19 cellular contexts compared by ENCODE assay signal in the genomic region with DNA sequence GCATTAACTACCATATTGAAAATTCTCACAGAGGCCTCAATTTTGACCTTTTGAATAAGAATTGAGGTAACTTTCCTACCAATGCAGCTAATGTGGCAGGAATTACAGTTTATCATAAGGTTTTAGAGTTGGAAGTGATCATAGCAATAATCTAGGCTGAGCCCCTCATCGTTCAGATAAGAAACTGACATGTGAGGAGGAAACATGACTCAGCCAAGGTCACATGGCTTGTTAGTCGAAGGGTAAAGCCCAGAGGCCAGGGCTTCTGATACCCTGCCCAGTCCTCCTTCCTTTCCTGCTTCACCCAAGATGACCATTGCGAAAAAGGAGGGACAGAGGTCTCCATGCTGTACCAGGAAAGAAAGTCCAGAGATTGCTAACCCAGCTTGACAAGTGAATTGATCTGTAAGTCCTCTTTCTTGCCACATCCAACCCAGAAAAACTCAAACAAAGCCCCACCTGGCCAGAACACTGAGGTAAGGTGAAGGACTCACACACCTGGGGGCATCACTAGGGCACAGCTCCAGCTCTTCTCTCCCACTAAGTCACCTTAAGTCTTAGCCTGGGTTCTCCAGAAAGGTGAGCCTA.
"Had no signal": no experiment of that assay in that cellular context is flagged by ENCODE, and none has a peak within 500 bp of the region (broad histone marks: within the 10 kb centered on the region; RNA-seq: fewer than 3 reads in every experiment).

No MANE protein-coding gene starts in this region.

- H3K27me3 Mint-ChIP-seq: activated CD4-positive, alpha-beta T cell treated with anti-CD3 and anti-CD28 coated beads, Interleukin-2, amount 10 ng/mL, durations not matched to agents 7 days and 5 days had no signal

- H3K79me2 ChIP-seq: parathyroid adenoma had no signal

- FAIRE-seq: kidney, TTC549 had no signal

- H3K4me3 Mint-ChIP-seq: activated CD4-positive, alpha-beta T cell treated with anti-CD3 and anti-CD28 coated beads, Interleukin-2, amount 10 ng/mL, durations not matched to agents 7 days and 5 days; activated naive CD8-positive, alpha-beta T cell; brain; dendritic cell treated with granulocyte-macrophage colony-stimulating factor and Interleukin-4, amounts not matched to agents 40 ng/mL and 50 ng/mL, for 4 days; naive thymus-derived CD4-positive, alpha-beta T cell; stimulated activated effector memory CD8-positive, alpha-beta T cell treated with anti-CD3 and anti-CD28 coated beads, Interleukin-12 subunit alpha, Interleukin-12 subunit beta, amount 100 ng/mL, for 72 hours had no signal

- H3K27ac ChIP-seq: left lung, neutrophil, parathyroid adenoma had no signal

- H3K36me3 Mint-ChIP-seq: activated naive CD8-positive, alpha-beta T cell; brain; naive thymus-derived CD4-positive, alpha-beta T cell; stimulated activated effector memory CD8-positive, alpha-beta T cell treated with anti-CD3 and anti-CD28 coated beads, Interleukin-12 subunit alpha, Interleukin-12 subunit beta, amount 100 ng/mL, for 72 hours had no signal

- H3K9me3 ChIP-seq: left lung, mucosa of descending colon, neutrophil had no signal

- ATAC-seq: left lung; mucosa of descending colon; naive thymus-derived CD4-positive, alpha-beta T cell; stimulated activated effector memory CD8-positive, alpha-beta T cell treated with anti-CD3 and anti-CD28 coated beads, Interleukin-12 subunit alpha, Interleukin-12 subunit beta, amount 100 ng/mL, for 72 hours had no signal

- H3K4me3 ChIP-seq: left lung, mucosa of descending colon had no signal

- H2AFZ ChIP-seq: parathyroid adenoma had no signal

- H3K4me1 Mint-ChIP-seq: activated CD4-positive, alpha-beta T cell treated with anti-CD3 and anti-CD28 coated beads, Interleukin-2, amount 10 ng/mL, durations not matched to agents 7 days and 5 days; naive thymus-derived CD4-positive, alpha-beta T cell; stimulated activated effector memory CD8-positive, alpha-beta T cell treated with anti-CD3 and anti-CD28 coated beads, Interleukin-12 subunit alpha, Interleukin-12 subunit beta, amount 100 ng/mL, for 72 hours had no signal

- H3K4me1 ChIP-seq: left lung, parathyroid adenoma had no signal

- H3K27me3 ChIP-seq: left lung, neutrophil had no signal

- H3K27ac Mint-ChIP-seq: activated CD4-positive, alpha-beta T cell treated with anti-CD3 and anti-CD28 coated beads, Interleukin-2, amount 10 ng/mL, durations not matched to agents 7 days and 5 days; activated naive CD8-positive, alpha-beta T cell; brain; dendritic cell treated with granulocyte-macrophage colony-stimulating factor and Interleukin-4, amounts not matched to agents 40 ng/mL and 50 ng/mL, for 4 days; naive thymus-derived CD4-positive, alpha-beta T cell; stimulated activated effector memory CD8-positive, alpha-beta T cell treated with anti-CD3 and anti-CD28 coated beads, Interleukin-12 subunit alpha, Interleukin-12 subunit beta, amount 100 ng/mL, for 72 hours had no signal

- H3K9ac ChIP-seq: parathyroid adenoma had no signal

- DNase-seq: activated CD4-positive, alpha-beta T cell treated with anti-CD3 and anti-CD28 coated beads, Interleukin-2, amount 10 ng/mL, durations not matched to agents 7 days and 5 days; activated CD4-positive, CD25-positive, alpha-beta regulatory T cell; activated CD8-positive, alpha-beta memory T cell treated with anti-CD3 and anti-CD28 coated beads for 24 hours; activated gamma-delta T cell treated with Interleukin-2 at 50 U/mL for 16 hours; amniotic stem cell; effector memory CD4-positive, alpha-beta T cell; hippocampal formation; kidney; left lung; mucosa of descending colon; naive thymus-derived CD4-positive, alpha-beta T cell; stimulated activated CD4-positive, alpha-beta T cell treated with anti-CD3 and anti-CD28 coated beads, Interleukin-1b, Interleukin-23, amount 100 ng/mL, for 48 hours had no signal

- H3K9me3 Mint-ChIP-seq: activated CD4-positive, alpha-beta T cell treated with anti-CD3 and anti-CD28 coated beads, Interleukin-2, amount 10 ng/mL, durations not matched to agents 7 days and 5 days; dendritic cell treated with granulocyte-macrophage colony-stimulating factor and Interleukin-4, amounts not matched to agents 40 ng/mL and 50 ng/mL, for 4 days; stimulated activated effector memory CD8-positive, alpha-beta T cell treated with anti-CD3 and anti-CD28 coated beads, Interleukin-12 subunit alpha, Interleukin-12 subunit beta, amount 100 ng/mL, for 72 hours had no signal

- H3K36me3 ChIP-seq: left lung, neutrophil had no signal
